In genomic region chr22:35993727-35994126, GRCh38 we compare ENCODE assay signal across 1 cellular context. TPM values are rescaled to one million over a fixed set of nuclear protein-coding genes. Genes with fewer than 3 reads are reported as not detected.
"Had no signal": no experiment of that assay in that cellular context is flagged by ENCODE, and none has a peak within 500 bp of the region (broad histone marks: within the 10 kb centered on the region; RNA-seq: fewer than 3 reads in every experiment).

No MANE protein-coding gene starts in this region.

RNA-seq across cellular contexts. Expression of gene RBFOX2, which starts 34.9 kb away (rescaled TPM):
- polyA plus RNA-seq: IgD-negative memory B cell had no signal
